Comparison of ENCODE assay signal across 21 cellular contexts in genomic region chr9:106906129-106906528, GRCh38.
"Had no signal": no experiment of that assay in that cellular context is flagged by ENCODE, and none has a peak within 500 bp of the region (broad histone marks: within the 10 kb centered on the region; RNA-seq: fewer than 3 reads in every experiment).

No MANE protein-coding gene starts in this region.

- H3K27ac ChIP-seq: cardiac muscle cell, SJCRH30 had no signal

- H3K27me3 ChIP-seq: cardiac muscle cell, SJCRH30 had no signal

- H3K9ac ChIP-seq: SK-N-SH had no signal

- ATAC-seq: activated CD8-positive, alpha-beta memory T cell treated with anti-CD3 and anti-CD28 coated beads, Interleukin-2, amount 10 ng/mL, durations not matched to agents 7 days and 5 days; Panc1 had no signal

- H3K9me3 ChIP-seq: SK-N-SH had no signal

- DNase-seq: activated CD4-positive, alpha-beta T cell treated with anti-CD3 and anti-CD28 coated beads for 1 hour; activated CD4-positive, alpha-beta T cell treated with anti-CD3 and anti-CD28 coated beads, Interleukin-2, amount 10 ng/mL, durations not matched to agents 24 days and 14 days; activated CD4-positive, alpha-beta T cell treated with anti-CD3 and anti-CD28 coated beads, Interleukin-2, amount 50 U/mL, for 48 hours; activated CD8-positive, alpha-beta memory T cell treated with anti-CD3 and anti-CD28 coated beads, Interleukin-2, amount 10 ng/mL, durations not matched to agents 7 days and 5 days; activated effector memory CD4-positive, alpha-beta T cell treated with Interleukin-2 at 50 U/mL for 16 hours; activated naive CD4-positive, alpha-beta T cell; activated T-cell treated with anti-CD3 and anti-CD28 coated beads, Interleukin-2, amount 50 U/mL, for 24 hours; amygdala; NCI-H1105 treated with DMSO at 0.1 percent for 48 hours; NCI-H1436 treated with DMSO at 0.1 percent for 48 hours; NCI-H187; NCI-H2081; NCI-H345; NCI-H510A; NCI-H526 treated with DMSO at 0.1 percent for 48 hours; NCI-H82; RPMI8226; SJCRH30; SK-N-SH had no signal

- H3K4me2 ChIP-seq: SK-N-SH had no signal

- H3K4me1 ChIP-seq: SJCRH30 had no signal

- H3K36me3 ChIP-seq: cardiac muscle cell, SJCRH30 had no signal

- H3K4me3 ChIP-seq: cardiac muscle cell, SJCRH30 had no signal
